Comparison of ENCODE assay signal across 2 cellular contexts in the genomic region with DNA sequence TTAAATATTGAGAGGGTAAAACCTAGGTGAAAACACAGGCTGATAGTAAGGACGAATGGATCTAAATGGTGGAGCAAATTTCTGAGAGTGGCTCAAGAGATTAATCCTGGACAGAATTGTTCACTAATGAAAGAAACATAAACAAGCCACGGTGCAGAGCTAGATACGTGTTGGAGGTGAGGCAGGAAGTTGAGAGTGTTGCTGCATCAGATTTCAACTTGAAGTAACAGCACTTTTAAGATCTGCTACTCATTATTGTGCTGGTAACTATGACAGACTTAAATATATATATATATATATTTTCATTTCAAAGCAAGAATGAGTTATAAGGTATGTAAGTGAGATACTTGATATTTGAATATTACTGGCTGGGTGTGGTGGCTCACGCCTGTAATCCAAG.
TF ChIP-seq lines count a peak whose summit lies in the region.

No MANE protein-coding gene starts in this region.

TF ChIP-seq in SK-N-SH, 30 proteins besides CTCF, POLR2A, EP300 and RAD21 (continued from another document):
- TF ChIP-seq, protein P1, sequence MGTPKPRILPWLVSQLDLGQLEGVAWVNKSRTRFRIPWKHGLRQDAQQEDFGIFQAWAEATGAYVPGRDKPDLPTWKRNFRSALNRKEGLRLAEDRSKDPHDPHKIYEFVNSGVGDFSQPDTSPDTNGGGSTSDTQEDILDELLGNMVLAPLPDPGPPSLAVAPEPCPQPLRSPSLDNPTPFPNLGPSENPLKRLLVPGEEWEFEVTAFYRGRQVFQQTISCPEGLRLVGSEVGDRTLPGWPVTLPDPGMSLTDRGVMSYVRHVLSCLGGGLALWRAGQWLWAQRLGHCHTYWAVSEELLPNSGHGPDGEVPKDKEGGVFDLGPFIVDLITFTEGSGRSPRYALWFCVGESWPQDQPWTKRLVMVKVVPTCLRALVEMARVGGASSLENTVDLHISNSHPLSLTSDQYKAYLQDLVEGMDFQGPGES (IDR thresholded peaks at IDR 0.05; ENCODE audit: low read depth, low read length) = no peak
- TF ChIP-seq JUND (IDR thresholded peaks at IDR 0.05) = no peak
- no peak for TF ChIP-seq TCF12 (IDR thresholded peaks at IDR 0.05)
- TF ChIP-seq SMC3 (IDR thresholded peaks at IDR 0.05; ENCODE audit: low read depth, low read length) = no peak
- no peak for TF ChIP-seq EZH2phosphoT487 (IDR thresholded peaks at IDR 0.05; ENCODE audit: borderline replicate concordance, low read depth)
- no peak for TF ChIP-seq MEF2A (IDR thresholded peaks at IDR 0.05; ENCODE audit: borderline replicate concordance, low read depth)
- no peak for TF ChIP-seq NFIC (IDR thresholded peaks at IDR 0.05; ENCODE audit: borderline replicate concordance)
- no peak for TF ChIP-seq RFX5 (IDR thresholded peaks at IDR 0.05; ENCODE audit: low read length)
- TF ChIP-seq, protein P2, sequence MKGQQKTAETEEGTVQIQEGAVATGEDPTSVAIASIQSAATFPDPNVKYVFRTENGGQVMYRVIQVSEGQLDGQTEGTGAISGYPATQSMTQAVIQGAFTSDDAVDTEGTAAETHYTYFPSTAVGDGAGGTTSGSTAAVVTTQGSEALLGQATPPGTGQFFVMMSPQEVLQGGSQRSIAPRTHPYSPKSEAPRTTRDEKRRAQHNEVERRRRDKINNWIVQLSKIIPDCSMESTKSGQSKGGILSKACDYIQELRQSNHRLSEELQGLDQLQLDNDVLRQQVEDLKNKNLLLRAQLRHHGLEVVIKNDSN (IDR thresholded peaks at IDR 0.05; ENCODE audit: borderline replicate concordance, low read depth) = no peak
- TF ChIP-seq FOXM1 (IDR thresholded peaks at IDR 0.05; ENCODE audit: low read depth) = no peak
- TF ChIP-seq MXI1 (IDR thresholded peaks at IDR 0.05; ENCODE audit: low read depth, low read length) = no peak
- TF ChIP-seq ELF1 (IDR thresholded peaks at IDR 0.05) = no peak
- no peak for TF ChIP-seq TAF1 (IDR thresholded peaks at IDR 0.05; ENCODE audit: borderline replicate concordance, low read depth, low read length)
- TF ChIP-seq, protein P3, sequence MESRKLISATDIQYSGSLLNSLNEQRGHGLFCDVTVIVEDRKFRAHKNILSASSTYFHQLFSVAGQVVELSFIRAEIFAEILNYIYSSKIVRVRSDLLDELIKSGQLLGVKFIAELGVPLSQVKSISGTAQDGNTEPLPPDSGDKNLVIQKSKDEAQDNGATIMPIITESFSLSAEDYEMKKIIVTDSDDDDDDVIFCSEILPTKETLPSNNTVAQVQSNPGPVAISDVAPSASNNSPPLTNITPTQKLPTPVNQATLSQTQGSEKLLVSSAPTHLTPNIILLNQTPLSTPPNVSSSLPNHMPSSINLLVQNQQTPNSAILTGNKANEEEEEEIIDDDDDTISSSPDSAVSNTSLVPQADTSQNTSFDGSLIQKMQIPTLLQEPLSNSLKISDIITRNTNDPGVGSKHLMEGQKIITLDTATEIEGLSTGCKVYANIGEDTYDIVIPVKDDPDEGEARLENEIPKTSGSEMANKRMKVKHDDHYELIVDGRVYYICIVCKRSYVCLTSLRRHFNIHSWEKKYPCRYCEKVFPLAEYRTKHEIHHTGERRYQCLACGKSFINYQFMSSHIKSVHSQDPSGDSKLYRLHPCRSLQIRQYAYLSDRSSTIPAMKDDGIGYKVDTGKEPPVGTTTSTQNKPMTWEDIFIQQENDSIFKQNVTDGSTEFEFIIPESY (IDR thresholded peaks at IDR 0.05; ENCODE audit: borderline replicate concordance, low read depth) = no peak
- no peak for TF ChIP-seq CHD2 (IDR thresholded peaks at IDR 0.05; ENCODE audit: low read length, partially characterized antibody)
- no peak for TF ChIP-seq GATA2 (CRISPR knock-in tag; IDR thresholded peaks at IDR 0.05)
- TF ChIP-seq, protein P4, sequence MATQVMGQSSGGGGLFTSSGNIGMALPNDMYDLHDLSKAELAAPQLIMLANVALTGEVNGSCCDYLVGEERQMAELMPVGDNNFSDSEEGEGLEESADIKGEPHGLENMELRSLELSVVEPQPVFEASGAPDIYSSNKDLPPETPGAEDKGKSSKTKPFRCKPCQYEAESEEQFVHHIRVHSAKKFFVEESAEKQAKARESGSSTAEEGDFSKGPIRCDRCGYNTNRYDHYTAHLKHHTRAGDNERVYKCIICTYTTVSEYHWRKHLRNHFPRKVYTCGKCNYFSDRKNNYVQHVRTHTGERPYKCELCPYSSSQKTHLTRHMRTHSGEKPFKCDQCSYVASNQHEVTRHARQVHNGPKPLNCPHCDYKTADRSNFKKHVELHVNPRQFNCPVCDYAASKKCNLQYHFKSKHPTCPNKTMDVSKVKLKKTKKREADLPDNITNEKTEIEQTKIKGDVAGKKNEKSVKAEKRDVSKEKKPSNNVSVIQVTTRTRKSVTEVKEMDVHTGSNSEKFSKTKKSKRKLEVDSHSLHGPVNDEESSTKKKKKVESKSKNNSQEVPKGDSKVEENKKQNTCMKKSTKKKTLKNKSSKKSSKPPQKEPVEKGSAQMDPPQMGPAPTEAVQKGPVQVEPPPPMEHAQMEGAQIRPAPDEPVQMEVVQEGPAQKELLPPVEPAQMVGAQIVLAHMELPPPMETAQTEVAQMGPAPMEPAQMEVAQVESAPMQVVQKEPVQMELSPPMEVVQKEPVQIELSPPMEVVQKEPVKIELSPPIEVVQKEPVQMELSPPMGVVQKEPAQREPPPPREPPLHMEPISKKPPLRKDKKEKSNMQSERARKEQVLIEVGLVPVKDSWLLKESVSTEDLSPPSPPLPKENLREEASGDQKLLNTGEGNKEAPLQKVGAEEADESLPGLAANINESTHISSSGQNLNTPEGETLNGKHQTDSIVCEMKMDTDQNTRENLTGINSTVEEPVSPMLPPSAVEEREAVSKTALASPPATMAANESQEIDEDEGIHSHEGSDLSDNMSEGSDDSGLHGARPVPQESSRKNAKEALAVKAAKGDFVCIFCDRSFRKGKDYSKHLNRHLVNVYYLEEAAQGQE (IDR thresholded peaks at IDR 0.05; ENCODE audit: low read depth, low read length) = no peak

TF ChIP-seq in SK-N-SH treated with all-trans-retinoic acid at 6 μM for 48 hours, 23 proteins besides CTCF, POLR2A, EP300 and RAD21:
- TF ChIP-seq, protein P5, sequence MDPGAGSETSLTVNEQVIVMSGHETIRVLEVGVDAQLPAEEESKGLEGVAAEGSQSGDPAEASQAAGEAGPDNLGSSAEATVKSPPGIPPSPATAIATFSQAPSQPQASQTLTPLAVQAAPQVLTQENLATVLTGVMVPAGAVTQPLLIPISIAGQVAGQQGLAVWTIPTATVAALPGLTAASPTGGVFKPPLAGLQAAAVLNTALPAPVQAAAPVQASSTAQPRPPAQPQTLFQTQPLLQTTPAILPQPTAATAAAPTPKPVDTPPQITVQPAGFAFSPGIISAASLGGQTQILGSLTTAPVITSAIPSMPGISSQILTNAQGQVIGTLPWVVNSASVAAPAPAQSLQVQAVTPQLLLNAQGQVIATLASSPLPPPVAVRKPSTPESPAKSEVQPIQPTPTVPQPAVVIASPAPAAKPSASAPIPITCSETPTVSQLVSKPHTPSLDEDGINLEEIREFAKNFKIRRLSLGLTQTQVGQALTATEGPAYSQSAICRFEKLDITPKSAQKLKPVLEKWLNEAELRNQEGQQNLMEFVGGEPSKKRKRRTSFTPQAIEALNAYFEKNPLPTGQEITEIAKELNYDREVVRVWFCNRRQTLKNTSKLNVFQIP (CRISPR knock-in tag; IDR thresholded peaks at IDR 0.05; ENCODE audit: borderline replicate concordance, low read depth) = no peak
- TF ChIP-seq ESRRG (CRISPR knock-in tag; IDR thresholded peaks at IDR 0.05) = no peak
- TF ChIP-seq SNAI2 (CRISPR knock-in tag; IDR thresholded peaks at IDR 0.05) = no peak
- TF ChIP-seq CSDC2 (CRISPR knock-in tag; IDR thresholded peaks at IDR 0.05) = no peak
- no peak for TF ChIP-seq ZC3H10 (CRISPR knock-in tag; IDR thresholded peaks at IDR 0.05)
